In genomic region chr22:25902402-25902801, GRCh38 we compare ENCODE assay signal across 28 cellular contexts.
"Had no signal": no experiment of that assay in that cellular context is flagged by ENCODE, and none has a peak within 500 bp of the region (broad histone marks: within the 10 kb centered on the region; RNA-seq: fewer than 3 reads in every experiment).

No MANE protein-coding gene starts in this region.

- H3K27ac Mint-ChIP-seq: dendritic cell treated with granulocyte-macrophage colony-stimulating factor and Interleukin-4, amounts not matched to agents 40 ng/mL and 50 ng/mL, for 4 days; effector memory CD8-positive, alpha-beta T cell; endodermal cell had no signal

- H3K4me3 Mint-ChIP-seq: dendritic cell treated with granulocyte-macrophage colony-stimulating factor and Interleukin-4, amounts not matched to agents 40 ng/mL and 50 ng/mL, for 4 days; effector memory CD8-positive, alpha-beta T cell; endodermal cell had no signal

- ATAC-seq: effector memory CD8-positive, alpha-beta T cell; esophagus mucosa; foreskin keratinocyte; gastrocnemius medialis; gastroesophageal sphincter; heart left ventricle; heart right ventricle had no signal

- H3K9me3 Mint-ChIP-seq: effector memory CD8-positive, alpha-beta T cell had no signal

- H3K36me3 ChIP-seq: colonic mucosa, esophagus squamous epithelium, gastroesophageal sphincter had no signal

- DNase-seq: colonic mucosa; cortex of kidney; dermis blood vessel endothelial cell; effector CD4-positive, alpha-beta T cell; effector CD8-positive, alpha-beta T cell; effector memory CD4-positive, alpha-beta T cell; effector memory CD8-positive, alpha-beta T cell; endodermal cell; erythroblast; esophagus squamous epithelium; foreskin fibroblast; foreskin keratinocyte; foreskin melanocyte; gastrocnemius medialis; glutamatergic neuron; head of caudate nucleus; heart left ventricle; heart right ventricle had no signal

- H3K9me3 ChIP-seq: colonic mucosa, esophagus muscularis mucosa, esophagus squamous epithelium, gastrocnemius medialis, gastroesophageal sphincter, heart left ventricle, heart right ventricle had no signal

- H3K4me3 ChIP-seq: colonic mucosa, coronary artery, esophagus muscularis mucosa, esophagus squamous epithelium, gastrocnemius medialis, gastroesophageal sphincter, heart left ventricle, heart right ventricle had no signal

- H3K4me1 ChIP-seq: colonic mucosa, esophagus muscularis mucosa, esophagus squamous epithelium, foreskin keratinocyte, gastroesophageal sphincter had no signal

- H3K27ac ChIP-seq: colonic mucosa, coronary artery, epithelial cell of prostate, esophagus muscularis mucosa, esophagus squamous epithelium, foreskin keratinocyte, gastroesophageal sphincter, heart left ventricle, heart right ventricle had no signal

- H3K27me3 ChIP-seq: colonic mucosa, foreskin keratinocyte, gastrocnemius medialis, heart left ventricle had no signal

- FAIRE-seq: colon, endometrium, endothelial cell of umbilical vein, frontal cortex had no signal
